16 cellular contexts compared by ENCODE assay signal in the genomic region with DNA sequence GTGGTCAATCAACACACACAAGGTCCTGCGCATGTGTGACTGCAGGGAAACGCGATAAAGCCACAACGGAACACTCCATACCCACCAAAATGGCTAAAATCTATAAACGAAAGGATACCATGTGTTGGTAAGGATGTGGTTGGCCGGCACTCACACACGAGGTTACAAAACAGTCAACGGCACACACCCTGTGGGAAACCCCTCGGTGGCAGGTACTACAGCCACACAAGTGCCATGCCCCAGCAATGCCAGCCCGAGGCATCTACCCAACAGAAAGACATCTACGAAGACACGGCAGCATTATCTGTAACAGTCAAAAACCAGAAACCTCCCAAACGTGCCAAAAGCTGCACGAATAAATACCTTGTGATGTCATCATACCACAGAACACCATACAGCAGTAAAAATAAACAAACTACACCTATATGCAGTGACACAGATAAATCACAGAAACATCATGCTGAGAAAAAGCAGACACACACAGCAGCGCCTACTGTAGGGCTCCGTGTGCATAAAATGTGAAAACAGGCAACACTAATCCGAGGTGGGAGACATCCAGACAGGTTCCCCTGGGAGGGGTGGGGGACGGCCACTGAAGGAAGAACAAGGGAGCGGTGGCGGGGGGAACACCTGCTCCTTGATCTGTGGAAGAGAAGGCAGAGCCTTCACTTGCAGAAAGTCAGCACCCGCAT. TPM values are rescaled to one million over a fixed set of nuclear protein-coding genes. Genes with fewer than 3 reads are reported as not detected.
DNase-seq lines count a peak whose midpoint lies in the region; ATAC-seq and TF ChIP-seq lines count a peak whose summit lies in the region.
"Had no signal": no experiment of that assay in that cellular context is flagged by ENCODE, and none has a peak within 500 bp of the region (broad histone marks: within the 10 kb centered on the region; RNA-seq: fewer than 3 reads in every experiment).

No MANE protein-coding gene starts in this region.

- no peak for ATAC-seq in DND-41 (ENCODE audit: insufficient read depth, low read depth)
- ATAC-seq in activated naive CD8-positive, alpha-beta T cell treated with anti-CD3 and anti-CD28 coated beads, Interleukin-2, amount 50 U/mL, for 24 hours = peak; percentile 65
- ATAC-seq in HG02852 (IDR thresholded peaks at IDR 0.05; ENCODE audit: unreplicated experiment) = no peak
- ATAC-seq in omental fat pad (ENCODE audit: low FRiP score) = no peak
- ATAC-seq: heart right ventricle, left cardiac atrium, sciatic nerve had no signal

- peaks cover 68% of the 10 kb centered on the region for H3K36me3 ChIP-seq in DND-41 (ENCODE audit: insufficient read depth, low read length)
- no peaks in the 10 kb centered on the region for H3K36me3 ChIP-seq in Loucy (ENCODE audit: insufficient read depth, low read length)
- H3K36me3 ChIP-seq in rectal smooth muscle tissue (ENCODE audit: control insufficient read depth, insufficient read depth, low read length) = no peaks in the 10 kb centered on the region
- H3K36me3 ChIP-seq: colonic mucosa, esophagus muscularis mucosa had no signal

- DNase-seq in DND-41 = no peak
- DNase-seq in activated naive CD8-positive, alpha-beta T cell treated with anti-CD3 and anti-CD28 coated beads, Interleukin-2, amount 50 U/mL, for 24 hours = peak; percentile 24
- no peak for DNase-seq in C1 segment of cervical spinal cord (lab: John Stamatoyannopoulos, UW)
- no peak for DNase-seq in omental fat pad (ENCODE audit: low spot score)
- DNase-seq: activated CD4-positive, CD25-positive, alpha-beta regulatory T cell treated with anti-CD3 and anti-CD28 coated beads, Interleukin-2, amount 50 U/mL, for 72 hours; Caco-2; colonic mucosa; heart right ventricle; left cardiac atrium; NCI-H2171 had no signal

- H3K36me3 Mint-ChIP-seq in activated naive CD8-positive, alpha-beta T cell treated with anti-CD3 and anti-CD28 coated beads, Interleukin-2, amount 50 U/mL, for 24 hours (ENCODE audit: low read depth) = peaks cover 3% of the 10 kb centered on the region

- H3K4me1 Mint-ChIP-seq in activated naive CD8-positive, alpha-beta T cell treated with anti-CD3 and anti-CD28 coated beads, Interleukin-2, amount 50 U/mL, for 24 hours = peaks cover 26% of the 10 kb centered on the region

- H3K27me3 ChIP-seq in DND-41 (ENCODE audit: insufficient read depth, low read length, poor library complexity) (no peaks in the 10 kb centered on the region), Loucy (ENCODE audit: insufficient read depth, low read length, poor library complexity, severe bottlenecking) (no peaks in the 10 kb centered on the region), rectal smooth muscle tissue (ENCODE audit: control insufficient read depth, insufficient read depth, low read length) (no peaks in the 10 kb centered on the region)
- H3K27me3 ChIP-seq: colonic mucosa, esophagus muscularis mucosa, heart right ventricle had no signal

- no peaks in the 10 kb centered on the region for H3F3A ChIP-seq in Loucy (ENCODE audit: low read depth)

- no peak overlapping the region for H3K27ac Mint-ChIP-seq in activated naive CD8-positive, alpha-beta T cell treated with anti-CD3 and anti-CD28 coated beads, Interleukin-2, amount 50 U/mL, for 24 hours
- H3K27ac Mint-ChIP-seq: nephron had no signal

- no peaks in the 10 kb centered on the region for H3K9me2 ChIP-seq in Loucy (replicated peaks; ENCODE audit: low read depth, low read length)

- no peak overlapping the region for H2AFZ ChIP-seq in DND-41 (ENCODE audit: low read depth, low read length)
- no peak overlapping the region for H2AFZ ChIP-seq in Loucy (ENCODE audit: low read length)

- no peak overlapping the region for H3K4me2 ChIP-seq in DND-41 (ENCODE audit: insufficient read depth, low read length)
- H3K4me2 ChIP-seq in Loucy (ENCODE audit: low read depth, low read length, poor library complexity, severe bottlenecking) = no peak overlapping the region

- H3K79me2 ChIP-seq in DND-41 (ENCODE audit: insufficient read depth, low read length) (peaks cover 100% of the 10 kb centered on the region), Loucy (ENCODE audit: insufficient read depth, low read length) (peaks cover 6% of the 10 kb centered on the region; the same call in 1 of the 2 replicates)

- H3K4me3 Mint-ChIP-seq in activated naive CD8-positive, alpha-beta T cell treated with anti-CD3 and anti-CD28 coated beads, Interleukin-2, amount 50 U/mL, for 24 hours = no peak overlapping the region
- H3K4me3 Mint-ChIP-seq: nephron had no signal

- TF ChIP-seq CTCF in DND-41 (IDR thresholded peaks at IDR 0.05; ENCODE audit: borderline replicate concordance, extremely low read depth, low read length, poor library complexity, severe bottlenecking) = peak; percentile 12
- peak; percentile 21 for TF ChIP-seq CTCF in Loucy (conservative IDR thresholded peaks at IDR 0.05; ENCODE audit: low read length)
- TF ChIP-seq CTCF in omental fat pad (IDR thresholded peaks at IDR 0.05) = no peak

- H3K9me3 ChIP-seq in DND-41 (ENCODE audit: insufficient read depth, low read length, severe bottlenecking) (no peaks in the 10 kb centered on the region), Loucy (ENCODE audit: insufficient read depth, low read depth, low read length) (no peaks in the 10 kb centered on the region)
- H3K9me3 ChIP-seq: Caco-2, colonic mucosa, esophagus muscularis mucosa, heart right ventricle had no signal

- H3K9ac ChIP-seq in DND-41 (ENCODE audit: low read depth, low read length) = no peak overlapping the region
- H3K9ac ChIP-seq in Loucy (ENCODE audit: low read depth, low read length, poor library complexity, severe bottlenecking) = no peak overlapping the region
- H3K9ac ChIP-seq in rectal smooth muscle tissue (ENCODE audit: low read length) = no peak overlapping the region

- H3K9me3 Mint-ChIP-seq in activated naive CD8-positive, alpha-beta T cell treated with anti-CD3 and anti-CD28 coated beads, Interleukin-2, amount 50 U/mL, for 24 hours = no peaks in the 10 kb centered on the region
- H3K9me3 Mint-ChIP-seq: nephron had no signal

- H4K20me1 ChIP-seq in DND-41 (ENCODE audit: insufficient read depth, low read length) (peaks cover 83% of the 10 kb centered on the region), Loucy (ENCODE audit: insufficient read depth, low read length, poor library complexity, severe bottlenecking) (no peaks in the 10 kb centered on the region)

- H3K27ac ChIP-seq in DND-41 (ENCODE audit: low read length) = peak overlapping the region; percentile 1; the same call in 1 of the 2 replicates
- peak overlapping the region; percentile 86 for H3K27ac ChIP-seq in rectal smooth muscle tissue (ENCODE audit: low read depth, low read length)
- H3K27ac ChIP-seq: colonic mucosa, esophagus muscularis mucosa, heart right ventricle had no signal

- H3K4me3 ChIP-seq in DND-41 (ENCODE audit: low read depth in 1 of 2, low read length in 2 of 2) = no peak overlapping the region
- no peak overlapping the region for H3K4me3 ChIP-seq in Loucy (ENCODE audit: low read length, poor library complexity, severe bottlenecking)
- no peak overlapping the region for H3K4me3 ChIP-seq in rectal smooth muscle tissue (ENCODE audit: low read length)
- H3K4me3 ChIP-seq: colonic mucosa, esophagus muscularis mucosa, heart right ventricle had no signal

- no peaks in the 10 kb centered on the region for H3K27me3 Mint-ChIP-seq in activated naive CD8-positive, alpha-beta T cell treated with anti-CD3 and anti-CD28 coated beads, Interleukin-2, amount 50 U/mL, for 24 hours

- peaks cover 26% of the 10 kb centered on the region for H3K4me1 ChIP-seq in DND-41 (ENCODE audit: insufficient read depth, low read length)
- no peaks in the 10 kb centered on the region for H3K4me1 ChIP-seq in Loucy (ENCODE audit: insufficient read depth, low read length, poor library complexity, severe bottlenecking)
- peaks cover 54% of the 10 kb centered on the region for H3K4me1 ChIP-seq in rectal smooth muscle tissue (ENCODE audit: control insufficient read depth, insufficient read depth, low read length)
- H3K4me1 ChIP-seq: Caco-2, colonic mucosa had no signal

RNA-seq across cellular contexts. Expression of a gene that starts 36.7 kb away (rescaled TPM):
- total RNA-seq in omental fat pad = 100 to 1,000 TPM in 1 of 4 donors, 10 to 100 TPM in 3; 30.2 to 103 (median 51.7) TPM

Comparison
In these comparisons a context has a peak if more than half of its experiments do, and no peak if none do; other contexts are left out.
1. CTCF ChIP-seq: peak in DND-41 (single experiment) and Loucy (single experiment); none in omental fat pad (0 of 3).